In the genomic region with DNA sequence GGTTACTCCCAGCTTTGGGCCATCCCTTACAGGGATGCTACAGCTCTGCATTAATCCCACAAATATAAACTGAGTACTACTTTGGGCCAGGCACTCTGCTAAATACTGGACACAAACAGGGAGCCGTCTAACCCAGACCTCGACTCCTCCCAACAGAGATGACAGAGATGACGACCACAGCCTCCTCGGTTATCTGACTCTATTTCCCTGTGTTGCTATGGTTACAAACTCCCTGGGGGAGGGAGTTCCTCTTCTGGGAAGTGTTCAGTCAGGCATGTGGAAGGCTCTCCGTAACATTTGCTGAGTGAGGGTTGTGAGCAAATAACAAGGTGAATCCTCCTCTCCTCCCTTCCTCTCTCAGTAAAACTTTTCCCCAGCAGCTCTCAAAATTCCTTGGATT, we compare ENCODE assay signal across 14 cellular contexts. TPM values are rescaled to one million over a fixed set of nuclear protein-coding genes. Genes with fewer than 3 reads are reported as not detected.
A peak's percentile ranks its signal among the peaks of the same experiment; 100 is the strongest.
DNase-seq lines count a peak whose midpoint lies in the region; ATAC-seq and TF ChIP-seq lines count a peak whose summit lies in the region.
"Had no signal": no experiment of that assay in that cellular context is flagged by ENCODE, and none has a peak within 500 bp of the region (broad histone marks: within the 10 kb centered on the region; RNA-seq: fewer than 3 reads in every experiment).

No MANE protein-coding gene starts in this region.

- TF ChIP-seq RAD21 in SK-N-SH (IDR thresholded peaks at IDR 0.05; ENCODE audit: low read length) = no peak

- H3K4me3 ChIP-seq in SK-N-SH (ENCODE audit: low read depth in 2 of 2, low read length in 1 of 2) = no peak overlapping the region
- H3K4me3 ChIP-seq: lung had no signal

- H3K27me3 Mint-ChIP-seq in activated B cell treated with CpG ODN at 0.5 μM for 24 hours (no peaks in the 10 kb centered on the region), type B pancreatic cell (peaks cover 6% of the 10 kb centered on the region)

- H3K27me3 ChIP-seq in SK-N-SH (ENCODE audit: insufficient read depth) = no peaks in the 10 kb centered on the region

- no peak overlapping the region for H3K4me2 ChIP-seq in SK-N-SH

- H3K27ac Mint-ChIP-seq in activated B cell treated with CpG ODN at 0.5 μM for 24 hours = no peak overlapping the region
- peak overlapping the region; percentile 27 for H3K27ac Mint-ChIP-seq in type B pancreatic cell
- H3K27ac Mint-ChIP-seq: stimulated activated effector memory CD8-positive, alpha-beta T cell treated with anti-CD3 and anti-CD28 coated beads, Interleukin-12 subunit alpha, Interleukin-12 subunit beta, amount 100 ng/mL, for 72 hours; T-helper 1 cell treated with Interleukin-12 subunit alpha and Interleukin-12 subunit beta and Interleukin-4 antibody, amounts not matched to agents 30 μg/mL and 1 μg/mL, for 36 hours had no signal

- H3K79me2 ChIP-seq in SK-N-SH (ENCODE audit: insufficient read depth) = no peaks in the 10 kb centered on the region

- 40% methylated on average over 5 of the region's 5 CpGs for WGBS in SK-N-SH (ENCODE audit: low lambda C conversion rate)

- no peak overlapping the region for H3K9ac ChIP-seq in SK-N-SH

- CTCF ChIA-PET in SK-N-SH (lab: Yijun Ruan, JAX) = interaction anchor here (1.0 to 5.3 kb wide), 2 partner anchors 11 to 83 kb away, joined by 3 to 38 read pairs; no protein-coding TSS in a partner anchor
- CTCF ChIA-PET in activated B cell treated with CpG ODN at 0.5 μM for 24 hours (lab: Charles Lee) = interaction anchor here (0.7 to 2.2 kb wide), 3 partner anchors 10 to 83 kb away, joined by 3 to 7 read pairs (median 3); no protein-coding TSS in a partner anchor

- DNase-seq in SK-N-SH = peak; percentile 42
- DNase-seq in activated B cell treated with CpG ODN at 0.5 μM for 24 hours = no peak
- DNase-seq in kidney glomerular epithelial cell (lab: John Stamatoyannopoulos, UW) = peak; percentile 82
- no peak for DNase-seq in type B pancreatic cell (ENCODE audit: extremely low spot score, unreplicated experiment)
- no peak for DNase-seq in mesenteric fat pad (ENCODE audit: low spot score)
- no peak for DNase-seq in putamen (ENCODE audit: low spot score)
- no peak for DNase-seq in activated CD4-positive, alpha-beta T cell treated with anti-CD3 and anti-CD28 coated beads, Interleukin-2, amount 50 U/mL, for 4 hours
- DNase-seq: NCI-H510A treated with DMSO at 0.1 percent for 48 hours; stimulated activated CD4-positive, alpha-beta T cell treated with anti-CD3 and anti-CD28 coated beads, Interleukin-12 subunit alpha, Interleukin-12 subunit beta, amount 100 ng/mL, for 4 hours had no signal

- H2AFZ ChIP-seq in SK-N-SH (ENCODE audit: low read depth) = no peak overlapping the region

- no peaks in the 10 kb centered on the region for H4K20me1 ChIP-seq in SK-N-SH (ENCODE audit: insufficient read depth)

- H3K36me3 ChIP-seq in SK-N-SH (replicated peaks in 1 of 2; ENCODE audit: control insufficient read depth in 1 of 2, insufficient read depth in 2 of 2, low read length in 1 of 2) = no peaks in the 10 kb centered on the region

- no peak for TF ChIP-seq EP300 in SK-N-SH (IDR thresholded peaks at IDR 0.05; ENCODE audit: borderline replicate concordance in 1 of 2, low read depth in 1 of 2, low read length in 1 of 2)

- no peaks in the 10 kb centered on the region for H3F3A ChIP-seq in SK-N-SH (replicated peaks; ENCODE audit: insufficient read depth)

- POLR2A ChIA-PET in SK-N-SH (lab: Yijun Ruan, JAX) (no interaction called here), activated B cell treated with CpG ODN at 0.5 μM for 24 hours (lab: Charles Lee) (interaction anchor here (0.6 kb wide), 1 partner anchor 116 kb away, joined by 4 read pairs; no protein-coding TSS in a partner anchor)

- no peaks in the 10 kb centered on the region for H3K9me3 ChIP-seq in SK-N-SH

- no peaks in the 10 kb centered on the region for H3K9me3 Mint-ChIP-seq in activated B cell treated with CpG ODN at 0.5 μM for 24 hours
- H3K9me3 Mint-ChIP-seq in type B pancreatic cell = peaks cover 5% of the 10 kb centered on the region
- H3K9me3 Mint-ChIP-seq: stimulated activated effector memory CD8-positive, alpha-beta T cell treated with anti-CD3 and anti-CD28 coated beads, Interleukin-12 subunit alpha, Interleukin-12 subunit beta, amount 100 ng/mL, for 72 hours; T-helper 1 cell treated with Interleukin-12 subunit alpha and Interleukin-12 subunit beta and Interleukin-4 antibody, amounts not matched to agents 30 μg/mL and 1 μg/mL, for 36 hours had no signal

- H3K4me1 ChIP-seq in SK-N-SH (ENCODE audit: control insufficient read depth in 1 of 2, insufficient read depth in 2 of 2, low read depth in 1 of 2, low read length in 1 of 2) = peaks cover 0 to 9% of the 10 kb centered on the region in 2 experiments; a peak in 1 of 4 replicates

- H3K4me3 Mint-ChIP-seq in activated B cell treated with CpG ODN at 0.5 μM for 24 hours (no peak overlapping the region), type B pancreatic cell (no peak overlapping the region)
- H3K4me3 Mint-ChIP-seq: stimulated activated effector memory CD8-positive, alpha-beta T cell treated with anti-CD3 and anti-CD28 coated beads, Interleukin-12 subunit alpha, Interleukin-12 subunit beta, amount 100 ng/mL, for 72 hours; T-helper 1 cell treated with Interleukin-12 subunit alpha and Interleukin-12 subunit beta and Interleukin-4 antibody, amounts not matched to agents 30 μg/mL and 1 μg/mL, for 36 hours had no signal

- ATAC-seq in SK-N-SH treated with all-trans-retinoic acid at 6 μM for 48 hours = no peak; the same call in 1 of the 3 replicates
- ATAC-seq in activated B cell treated with CpG ODN at 0.5 μM for 24 hours (ENCODE audit: low read depth) = peak; percentile 37
- ATAC-seq: esophagus mucosa; stimulated activated effector memory CD8-positive, alpha-beta T cell treated with anti-CD3 and anti-CD28 coated beads, Interleukin-12 subunit alpha, Interleukin-12 subunit beta, amount 100 ng/mL, for 72 hours had no signal

- H3K36me3 Mint-ChIP-seq in activated B cell treated with CpG ODN at 0.5 μM for 24 hours (ENCODE audit: low read depth) (no peaks in the 10 kb centered on the region), type B pancreatic cell (no peaks in the 10 kb centered on the region)
- H3K36me3 Mint-ChIP-seq: stimulated activated effector memory CD8-positive, alpha-beta T cell treated with anti-CD3 and anti-CD28 coated beads, Interleukin-12 subunit alpha, Interleukin-12 subunit beta, amount 100 ng/mL, for 72 hours had no signal

- peaks cover 12% of the 10 kb centered on the region for H3K4me1 Mint-ChIP-seq in activated B cell treated with CpG ODN at 0.5 μM for 24 hours
- peaks cover 15% of the 10 kb centered on the region for H3K4me1 Mint-ChIP-seq in type B pancreatic cell (ENCODE audit: unreplicated experiment)

- H3K27ac ChIP-seq in SK-N-SH (ENCODE audit: low read depth in 2 of 2, low read length in 1 of 2) = peak overlapping the region in 1 of 2 experiments; percentile 2; a peak in 1 of 4 replicates

- intact Hi-C loops in activated B cell treated with CpG ODN at 0.5 μM for 24 hours (cut with micrococcal nuclease) = no loop called here

- TF ChIP-seq CTCF in SK-N-SH (IDR thresholded peaks at IDR 0.05) = no peak
- no peak for TF ChIP-seq CTCF in activated B cell treated with CpG ODN at 0.5 μM for 24 hours (IDR thresholded peaks at IDR 0.05)
- TF ChIP-seq CTCF in type B pancreatic cell (conservative IDR thresholded peaks at IDR 0.05) = no peak

- no peaks in the 10 kb centered on the region for H3K9me2 ChIP-seq in SK-N-SH

TF ChIP-seq in SK-N-SH, 30 proteins besides CTCF, POLR2A, EP300 and RAD21 (continues in another document):
- TF ChIP-seq ELF1 (IDR thresholded peaks at IDR 0.05) (no peak), GABPA (IDR thresholded peaks at IDR 0.05; ENCODE audit: low read depth) (no peak), YY1 (IDR thresholded peaks at IDR 0.05; ENCODE audit: low read depth) (no peak), ZBTB33 (IDR thresholded peaks at IDR 0.05; ENCODE audit: borderline replicate concordance, low read depth) (no peak)

TF ChIP-seq in SK-N-SH treated with all-trans-retinoic acid at 6 μM for 48 hours, 23 proteins besides CTCF, POLR2A, EP300 and RAD21 (continues in another document):
- no peak for TF ChIP-seq GLIS3 (CRISPR knock-in tag; IDR thresholded peaks at IDR 0.05)
- TF ChIP-seq ZFP3 (CRISPR knock-in tag; IDR thresholded peaks at IDR 0.05) = no peak
- no peak for TF ChIP-seq TCF4 (CRISPR knock-in tag; IDR thresholded peaks at IDR 0.05; ENCODE audit: borderline replicate concordance)
- TF ChIP-seq, protein P1, sequence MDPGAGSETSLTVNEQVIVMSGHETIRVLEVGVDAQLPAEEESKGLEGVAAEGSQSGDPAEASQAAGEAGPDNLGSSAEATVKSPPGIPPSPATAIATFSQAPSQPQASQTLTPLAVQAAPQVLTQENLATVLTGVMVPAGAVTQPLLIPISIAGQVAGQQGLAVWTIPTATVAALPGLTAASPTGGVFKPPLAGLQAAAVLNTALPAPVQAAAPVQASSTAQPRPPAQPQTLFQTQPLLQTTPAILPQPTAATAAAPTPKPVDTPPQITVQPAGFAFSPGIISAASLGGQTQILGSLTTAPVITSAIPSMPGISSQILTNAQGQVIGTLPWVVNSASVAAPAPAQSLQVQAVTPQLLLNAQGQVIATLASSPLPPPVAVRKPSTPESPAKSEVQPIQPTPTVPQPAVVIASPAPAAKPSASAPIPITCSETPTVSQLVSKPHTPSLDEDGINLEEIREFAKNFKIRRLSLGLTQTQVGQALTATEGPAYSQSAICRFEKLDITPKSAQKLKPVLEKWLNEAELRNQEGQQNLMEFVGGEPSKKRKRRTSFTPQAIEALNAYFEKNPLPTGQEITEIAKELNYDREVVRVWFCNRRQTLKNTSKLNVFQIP (CRISPR knock-in tag; IDR thresholded peaks at IDR 0.05; ENCODE audit: borderline replicate concordance, low read depth) = no peak
- no peak for TF ChIP-seq ZNF8 (CRISPR knock-in tag; IDR thresholded peaks at IDR 0.05)
- TF ChIP-seq ZFP30 (CRISPR knock-in tag; IDR thresholded peaks at IDR 0.05) = no peak

RNA-seq across cellular contexts. Expression of gene CMTM7, which starts 6.7 kb away (rescaled TPM):
- 50.1 and 50.7 TPM in 2 replicates for polyA plus RNA-seq in SK-N-SH (2012; rRNA removed)
- polyA plus RNA-seq in SK-N-SH (2012; cell fraction: cytosol; rRNA removed) = 30.3 and 39.5 TPM in 2 replicates
- 32.9 and 62.3 TPM in 2 replicates for polyA plus RNA-seq in SK-N-SH (2012; cell fraction: nucleus; rRNA removed)
- total RNA-seq in activated B cell treated with CpG ODN at 0.5 μM for 24 hours = 70.5 and 82.1 TPM in 2 replicates
- total RNA-seq in type B pancreatic cell (ENCODE audit: low replicate concordance) = 8.2 and 20.4 TPM in 2 replicates
- total RNA-seq in mesenteric fat pad = 33.8 TPM

Comparison
In these comparisons a context has a peak if more than half of its experiments do, and no peak if none do; other contexts are left out.
1. DNase-seq: peak in SK-N-SH (single experiment) and kidney glomerular epithelial cell (single experiment); none in activated B cell treated with CpG ODN at 0.5 μM for 24 hours (single experiment), type B pancreatic cell (single experiment), mesenteric fat pad (single experiment), putamen (single experiment) and activated CD4-positive, alpha-beta T cell treated with anti-CD3 and anti-CD28 coated beads, Interleukin-2, amount 50 U/mL, for 4 hours (0 of 2).